In the genomic region with DNA sequence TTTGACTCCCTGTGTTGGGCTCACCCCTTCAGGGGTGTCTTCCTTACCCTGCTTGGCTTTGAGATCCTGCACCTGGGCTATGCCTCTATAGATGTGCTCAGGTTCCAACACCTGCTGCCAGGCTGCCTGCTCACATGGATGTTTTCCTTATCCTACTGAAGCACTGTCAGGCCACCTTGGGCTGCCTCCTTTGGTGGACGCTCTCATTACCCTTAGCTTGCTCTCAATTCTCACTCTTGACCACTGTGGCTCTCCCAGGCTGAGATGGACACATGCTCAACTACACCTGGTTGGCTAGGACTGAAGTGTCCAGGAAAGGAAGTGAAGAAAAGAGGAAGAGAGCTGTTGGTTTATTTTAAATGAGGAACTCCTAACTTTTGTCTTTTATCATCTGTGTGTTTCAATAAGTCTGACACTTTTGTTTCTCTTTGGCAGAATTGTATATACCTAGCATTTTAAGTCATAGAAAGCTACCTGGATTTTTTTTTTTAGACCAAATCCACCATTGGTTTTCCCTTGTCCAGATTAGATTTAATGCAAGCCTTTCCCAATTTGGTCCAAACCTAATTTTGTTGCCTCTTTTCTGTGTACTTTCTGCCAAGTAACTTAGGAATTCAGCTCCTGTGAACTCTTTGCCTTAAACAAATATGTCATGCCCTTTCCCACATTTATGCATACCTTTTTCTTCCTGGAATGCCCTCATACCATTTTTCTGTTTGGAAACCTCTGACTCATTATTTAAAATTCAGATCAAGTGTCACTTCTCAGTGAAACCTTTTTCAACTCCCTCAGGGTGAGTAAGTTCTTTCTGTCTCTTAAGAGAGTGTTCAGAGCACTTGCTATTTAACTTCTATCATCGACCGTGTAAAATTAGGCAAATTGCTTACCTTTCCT, we compare ENCODE assay signal across 11 cellular contexts.
A peak's percentile ranks its signal among the peaks of the same experiment; 100 is the strongest.
DNase-seq lines count a peak whose midpoint lies in the region; ATAC-seq and TF ChIP-seq lines count a peak whose summit lies in the region.
"Had no signal": no experiment of that assay in that cellular context is flagged by ENCODE, and none has a peak within 500 bp of the region (broad histone marks: within the 10 kb centered on the region; RNA-seq: fewer than 3 reads in every experiment).

No MANE protein-coding gene starts in this region.

- H3K27ac Mint-ChIP-seq in type B pancreatic cell: peak overlapping the region; percentile 63

- CTCF ChIA-PET in Panc1 (lab: Charles Lee): no interaction called here

- H3K4me1 Mint-ChIP-seq in type B pancreatic cell (ENCODE audit: unreplicated experiment): peaks cover 5% of the 10 kb centered on the region

- no peak overlapping the region for H3K27ac ChIP-seq in Panc1 (ENCODE audit: low read length)
- H3K27ac ChIP-seq: gastroesophageal sphincter, sigmoid colon had no signal

- H3K36me3 ChIP-seq in Panc1 (ENCODE audit: control insufficient read depth, insufficient read depth, low read length): no peaks in the 10 kb centered on the region
- H3K36me3 ChIP-seq: gastroesophageal sphincter, sigmoid colon had no signal

- H3K4me3 ChIP-seq in Panc1 (ENCODE audit: low read depth in 2 of 2, low read length in 2 of 2): no peak overlapping the region
- no peak overlapping the region for H3K4me3 ChIP-seq in fibroblast of the aortic adventitia (ENCODE audit: low read depth, low read length)
- H3K4me3 ChIP-seq: gastroesophageal sphincter, sigmoid colon had no signal

- peaks cover 16% of the 10 kb centered on the region for H3K9me3 Mint-ChIP-seq in type B pancreatic cell

- H3K4me1 ChIP-seq in Panc1 (ENCODE audit: control insufficient read depth, insufficient read depth, low read length): no peaks in the 10 kb centered on the region
- H3K4me1 ChIP-seq: gastroesophageal sphincter, sigmoid colon had no signal

- TF ChIP-seq CTCF in Panc1 (IDR thresholded peaks at IDR 0.05) (no peak), fibroblast of the aortic adventitia (IDR thresholded peaks at IDR 0.05; ENCODE audit: insufficient read depth, low read length) (no peak), type B pancreatic cell (conservative IDR thresholded peaks at IDR 0.05) (no peak)

- peak; percentile 7 for DNase-seq in NOMO-1 treated with DMSO at 0.1 percent for 48 hours (lab: John Stamatoyannopoulos, UW; ENCODE audit: unreplicated experiment)
- DNase-seq in NOMO-1 (lab: John Stamatoyannopoulos, UW; ENCODE audit: unreplicated experiment in 2 of 2): no peak
- peak; percentile 35 for DNase-seq in Panc1 (ENCODE audit: low read depth, low spot score)
- DNase-seq in fibroblast of the aortic adventitia (ENCODE audit: low read depth): peak; percentile 16
- no peak for DNase-seq in type B pancreatic cell (ENCODE audit: extremely low spot score, unreplicated experiment)
- DNase-seq in NCI-H526 treated with DMSO at 0.1 percent for 48 hours (lab: John Stamatoyannopoulos, UW): no peak
- DNase-seq in stimulated activated CD4-positive, alpha-beta T cell treated with anti-CD3 and anti-CD28 coated beads, Interleukin-4, amount 100 ng/mL, for 4 hours: no peak
- no peak for DNase-seq in NCI-H1105 treated with DMSO at 0.1 percent for 48 hours (lab: John Stamatoyannopoulos, UW)
- DNase-seq: NCI-H446, sigmoid colon had no signal

- peaks cover 3% of the 10 kb centered on the region for H3K27me3 Mint-ChIP-seq in type B pancreatic cell

- intact Hi-C loops in Panc1 (cut with micrococcal nuclease; ENCODE audit: unreplicated experiment): no loop called here

- in situ Hi-C loops in Panc1 (cut with HindIII; ENCODE audit: low pct_unique_long_range_greater_than_20kb, low sequenced_read_pairs): no loop called here

- no peaks in the 10 kb centered on the region for H3K27me3 ChIP-seq in Panc1 (ENCODE audit: control insufficient read depth, insufficient read depth, low read length)
- H3K27me3 ChIP-seq: sigmoid colon had no signal

- no TSS peak for BruUV-seq in Panc1 (replicated peaks; lab: Mats Ljungman, UMichigan)

- H3K4me3 Mint-ChIP-seq in type B pancreatic cell: peak overlapping the region; percentile 49

- POLR2A ChIA-PET in Panc1 (lab: Charles Lee): no interaction called here

- peak; percentile 82 for ATAC-seq in Panc1
- ATAC-seq: gastroesophageal sphincter had no signal

- H3K36me3 Mint-ChIP-seq in type B pancreatic cell: peaks cover 4% of the 10 kb centered on the region

- no peaks in the 10 kb centered on the region for H3K9me3 ChIP-seq in Panc1 (ENCODE audit: control insufficient read depth, insufficient read depth, low read depth, low read length)
- H3K9me3 ChIP-seq: gastroesophageal sphincter had no signal

Comparison
In these comparisons a context has a peak if more than half of its experiments do, and no peak if none do; other contexts are left out.
1. DNase-seq: peak in NOMO-1 treated with DMSO at 0.1 percent for 48 hours (single experiment), Panc1 (single experiment) and fibroblast of the aortic adventitia (single experiment); none in NOMO-1 (0 of 2), type B pancreatic cell (single experiment), NCI-H526 treated with DMSO at 0.1 percent for 48 hours (single experiment), stimulated activated CD4-positive, alpha-beta T cell treated with anti-CD3 and anti-CD28 coated beads, Interleukin-4, amount 100 ng/mL, for 4 hours (0 of 2) and NCI-H1105 treated with DMSO at 0.1 percent for 48 hours (single experiment).